ENCODE assay signal across 24 cellular contexts in the genomic region with DNA sequence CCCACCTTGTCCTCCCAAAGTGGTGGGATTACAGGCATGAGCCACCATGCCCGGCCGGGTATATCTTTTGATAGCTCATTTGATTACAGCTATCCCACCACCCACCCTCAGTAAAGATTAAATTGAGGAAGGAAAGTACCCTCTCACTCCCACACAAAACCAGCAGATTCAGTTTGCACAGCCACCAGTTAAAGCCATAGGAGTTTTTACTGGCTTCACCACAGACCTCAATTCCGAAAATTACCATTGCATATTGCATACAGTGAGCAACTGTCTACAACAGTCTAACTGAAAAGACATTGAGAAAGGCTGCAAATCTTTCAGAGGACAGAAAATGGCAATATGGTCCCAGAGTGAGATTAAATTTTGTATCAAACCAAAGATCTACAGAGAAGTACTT.
"Had no signal": no experiment of that assay in that cellular context is flagged by ENCODE, and none has a peak within 500 bp of the region (broad histone marks: within the 10 kb centered on the region; RNA-seq: fewer than 3 reads in every experiment).

No MANE protein-coding gene starts in this region.

- H3K4me1 Mint-ChIP-seq: activated CD8-positive, alpha-beta memory T cell treated with anti-CD3 and anti-CD28 coated beads, Interleukin-2, amount 10 ng/mL, durations not matched to agents 7 days and 5 days; activated naive CD8-positive, alpha-beta T cell treated with anti-CD3 and anti-CD28 coated beads, Interleukin-2, amount 50 U/mL, for 24 hours; WTC11 had no signal

- H3K9me3 ChIP-seq: ascending aorta, body of pancreas had no signal

- H3K27me3 Mint-ChIP-seq: activated CD8-positive, alpha-beta memory T cell treated with anti-CD3 and anti-CD28 coated beads, Interleukin-2, amount 10 ng/mL, durations not matched to agents 7 days and 5 days; activated naive CD8-positive, alpha-beta T cell treated with anti-CD3 and anti-CD28 coated beads, Interleukin-2, amount 50 U/mL, for 24 hours; activated T-cell treated with anti-CD3 and anti-CD28 coated beads, Interleukin-2, amount 50 U/mL, for 24 hours; T-helper 17 cell had no signal

- ATAC-seq: activated CD8-positive, alpha-beta memory T cell treated with anti-CD3 and anti-CD28 coated beads, Interleukin-2, amount 10 ng/mL, durations not matched to agents 7 days and 5 days; activated naive CD4-positive, alpha-beta T cell treated with anti-CD3 and anti-CD28 coated beads, Interleukin-2, amount 50 U/mL, for 72 hours; activated naive CD8-positive, alpha-beta T cell treated with anti-CD3 and anti-CD28 coated beads, Interleukin-2, amount 50 U/mL, for 24 hours; body of pancreas; K562; T-helper 17 cell; WTC11 had no signal

- H3K4me1 ChIP-seq: ascending aorta, body of pancreas had no signal

- H3K27me3 ChIP-seq: ascending aorta, body of pancreas had no signal

- H3K4me2 ChIP-seq: PC-9 had no signal

- H3K27ac ChIP-seq: ascending aorta, body of pancreas, PC-9 had no signal

- H3K9me3 Mint-ChIP-seq: activated naive CD4-positive, alpha-beta T cell treated with anti-CD3 and anti-CD28 coated beads, Interleukin-2, amount 50 U/mL, for 72 hours; activated naive CD8-positive, alpha-beta T cell treated with anti-CD3 and anti-CD28 coated beads, Interleukin-2, amount 50 U/mL, for 24 hours; activated T-cell treated with anti-CD3 and anti-CD28 coated beads, Interleukin-2, amount 50 U/mL, for 24 hours; activated T-helper 1 cell treated with anti-CD3 and anti-CD28 coated beads, Interleukin-12 subunit alpha, Interleukin-12 subunit beta, Interleukin-2, Interleukin-4 antibody, amounts not matched to agents 30 ng/mL and 10 ng/mL and 1 ng/mL, durations not matched to agents 14 hours and 24 hours and 36 hours; WTC11 had no signal

- H3K4me3 ChIP-seq: ascending aorta, body of pancreas, K562, PC-9 had no signal

- H3K27ac Mint-ChIP-seq: activated CD8-positive, alpha-beta memory T cell treated with anti-CD3 and anti-CD28 coated beads, Interleukin-2, amount 10 ng/mL, durations not matched to agents 7 days and 5 days; activated naive CD4-positive, alpha-beta T cell treated with anti-CD3 and anti-CD28 coated beads, Interleukin-2, amount 50 U/mL, for 72 hours; activated naive CD8-positive, alpha-beta T cell treated with anti-CD3 and anti-CD28 coated beads, Interleukin-2, amount 50 U/mL, for 24 hours; activated T-cell treated with anti-CD3 and anti-CD28 coated beads, Interleukin-2, amount 50 U/mL, for 24 hours; activated T-helper 1 cell treated with anti-CD3 and anti-CD28 coated beads, Interleukin-12 subunit alpha, Interleukin-12 subunit beta, Interleukin-2, Interleukin-4 antibody, amounts not matched to agents 30 ng/mL and 10 ng/mL and 1 ng/mL, durations not matched to agents 14 hours and 24 hours and 36 hours; T-helper 17 cell; WTC11 had no signal

- H2AFZ ChIP-seq: PC-9 had no signal

- H3K4me3 Mint-ChIP-seq: activated CD8-positive, alpha-beta memory T cell treated with anti-CD3 and anti-CD28 coated beads, Interleukin-2, amount 10 ng/mL, durations not matched to agents 7 days and 5 days; activated naive CD8-positive, alpha-beta T cell treated with anti-CD3 and anti-CD28 coated beads, Interleukin-2, amount 50 U/mL, for 24 hours; activated T-cell treated with anti-CD3 and anti-CD28 coated beads, Interleukin-2, amount 50 U/mL, for 24 hours; activated T-helper 1 cell treated with anti-CD3 and anti-CD28 coated beads, Interleukin-12 subunit alpha, Interleukin-12 subunit beta, Interleukin-2, Interleukin-4 antibody, amounts not matched to agents 30 ng/mL and 10 ng/mL and 1 ng/mL, durations not matched to agents 14 hours and 24 hours and 36 hours; T-helper 17 cell; WTC11 had no signal

- DNase-seq: activated CD4-positive, alpha-beta T cell treated with anti-CD3 and anti-CD28 coated beads for 48 hours; activated CD4-positive, alpha-beta T cell treated with anti-CD3 and anti-CD28 coated beads, Interleukin-2, amount 50 U/mL, for 4 hours; activated CD4-positive, CD25-positive, alpha-beta regulatory T cell treated with anti-CD3 and anti-CD28 coated beads, Interleukin-2, amount 50 U/mL, for 72 hours; activated CD8-positive, alpha-beta memory T cell treated with anti-CD3 and anti-CD28 coated beads, Interleukin-2, amount 10 ng/mL, durations not matched to agents 7 days and 5 days; activated effector memory CD4-positive, alpha-beta T cell treated with anti-CD3 and anti-CD28 coated beads, Interleukin-2, amount 50 U/mL, for 16 hours; activated naive CD4-positive, alpha-beta T cell treated with Interleukin-2 at 50 U/mL for 16 hours; activated naive CD8-positive, alpha-beta T cell treated with anti-CD3 and anti-CD28 coated beads, Interleukin-2, amount 50 U/mL, for 24 hours; activated T-cell treated with anti-CD3 and anti-CD28 coated beads, Interleukin-2, amount 50 U/mL, for 24 hours; amniotic stem cell; body of pancreas; NCI-H1048; NCI-H146; NCI-H187 treated with DMSO at 0.1 percent for 48 hours; NCI-H2081 treated with DMSO at 0.1 percent for 48 hours; NCI-H446; NCI-H524; PC-9; T-helper 17 cell; T-helper 9 cell had no signal
